8 cellular contexts compared by ENCODE assay signal in genomic region chr11:121426476-121427454, GRCh38. TPM values are rescaled to one million over a fixed set of nuclear protein-coding genes. Genes with fewer than 3 reads are reported as not detected.
A peak's percentile ranks its signal among the peaks of the same experiment; 100 is the strongest.
DNase-seq lines count a peak whose midpoint lies in the region; ATAC-seq and TF ChIP-seq lines count a peak whose summit lies in the region.

No MANE protein-coding gene starts in this region.

- H3K4me3 ChIP-seq in SU-DHL-6 (ENCODE audit: insufficient read depth, low read length, poor library complexity, severe bottlenecking) (peak overlapping the region; percentile 8), mammary epithelial cell (replicated peaks in 1 of 3; ENCODE audit: insufficient read depth in 1 of 3, low read depth in 2 of 3, low read length in 3 of 3) (peak overlapping the region in 2 of 3 experiments; percentile 1 to 14), liver (ENCODE audit: low read depth in 1 of 3, low read length in 3 of 3) (peak overlapping the region in 1 of 3 donors; percentile 30)

- WGBS in mammary epithelial cell (ENCODE audit: low coverage, missing lambda C conversion rate): 54% methylated on average over 28 of the region's 56 CpGs
- WGBS in liver: 23% methylated on average over 56 of the region's 56 CpGs

- CTCF ChIA-PET in mammary epithelial cell (lab: Charles Lee; ENCODE audit: low non-redundant PET): interaction anchor here (0.6 kb wide), 1 partner anchor 120 kb away, joined by 6 read pairs; no protein-coding TSS in a partner anchor

- H3K9me2 ChIP-seq in SU-DHL-6 (replicated peaks; ENCODE audit: insufficient read depth, low read length): no peaks in the 10 kb centered on the region

- no peaks in the 10 kb centered on the region for H3K9me3 ChIP-seq in SU-DHL-6 (ENCODE audit: insufficient read depth, low read length)
- no peaks in the 10 kb centered on the region for H3K9me3 ChIP-seq in mammary epithelial cell (replicated peaks; ENCODE audit: insufficient read depth, low read length)
- no peaks in the 10 kb centered on the region for H3K9me3 ChIP-seq in liver (ENCODE audit: control insufficient read depth in 4 of 4, low read length in 3 of 4)

- H3K27me3 ChIP-seq in SU-DHL-6 (ENCODE audit: low read length) (no peaks in the 10 kb centered on the region), mammary epithelial cell (ENCODE audit: insufficient read depth, low read length) (peaks cover 5% of the 10 kb centered on the region), liver (ENCODE audit: control insufficient read depth in 4 of 4, insufficient read depth in 4 of 4, low read length in 3 of 4) (no peaks in the 10 kb centered on the region)

- peaks cover 75% of the 10 kb centered on the region for H3F3A ChIP-seq in SU-DHL-6 (ENCODE audit: insufficient read depth)

- TF ChIP-seq CTCF in SU-DHL-6 (IDR thresholded peaks at IDR 0.05; ENCODE audit: insufficient read depth, low read length, poor library complexity, severe bottlenecking) (no peak), mammary epithelial cell (conservative IDR thresholded peaks at IDR 0.05 in 1 of 2, IDR thresholded peaks at IDR 0.05 in 1 of 2; ENCODE audit: extremely low read depth in 1 of 2, insufficient read depth in 1 of 2, low read depth in 1 of 2, low read length in 2 of 2) (no peak), liver (IDR thresholded peaks at IDR 0.05; ENCODE audit: low read depth, low read length, missing input control) (peak; percentile 19)

- H3K27ac ChIP-seq in SU-DHL-6 (ENCODE audit: low read depth, low read length): peak overlapping the region; percentile 100
- H3K27ac ChIP-seq in mammary epithelial cell (ENCODE audit: insufficient read depth, low read depth, low read length): no peak overlapping the region
- no peak overlapping the region for H3K27ac ChIP-seq in liver (ENCODE audit: low read depth in 1 of 2, low read length in 2 of 2)

- DNase-seq in activated T-cell treated with anti-CD3 and anti-CD28 coated beads for 24 hours (ENCODE audit: low read depth) (peak; percentile 49), activated T-cell treated with anti-CD3 and anti-CD28 coated beads for 4 hours (no peak), mammary epithelial cell (no peak)
- peak; percentile 69 for DNase-seq in stimulated activated CD8-positive, alpha-beta memory T cell treated with anti-CD3 and anti-CD28 coated beads, Interleukin-4, amount 100 ng/mL, for 48 hours

- in situ Hi-C loops in mammary epithelial cell (cut with MboI; ENCODE audit: low sequenced_read_pairs in 2 of 2): no loop called here

- H3K36me3 ChIP-seq in SU-DHL-6 (ENCODE audit: low read length): no peaks in the 10 kb centered on the region
- H3K36me3 ChIP-seq in mammary epithelial cell (ENCODE audit: insufficient read depth, low read length): no peaks in the 10 kb centered on the region
- H3K36me3 ChIP-seq in liver (ENCODE audit: control insufficient read depth in 4 of 4, insufficient read depth in 3 of 4, low read depth in 1 of 4, low read length in 3 of 4): no peaks in the 10 kb centered on the region

- H3K4me1 ChIP-seq in mammary epithelial cell (ENCODE audit: insufficient read depth, low read length) (no peaks in the 10 kb centered on the region), liver (ENCODE audit: control insufficient read depth in 4 of 4, insufficient read depth in 4 of 4, low read length in 3 of 4) (peaks cover 0 to 10% (median 3%) of the 10 kb centered on the region in 4 donors)

- no peaks in the 10 kb centered on the region for H3K79me2 ChIP-seq in SU-DHL-6 (ENCODE audit: insufficient read depth, low read length)
- no peaks in the 10 kb centered on the region for H3K79me2 ChIP-seq in mammary epithelial cell (ENCODE audit: insufficient read depth, low read length)

- intact Hi-C loops in mammary epithelial cell (cut with micrococcal nuclease): loop anchor here (5.0 kb wide), 1 partner anchor 89 kb away; no protein-coding TSS in a partner anchor

- H3K9ac ChIP-seq in SU-DHL-6 (ENCODE audit: low read length) (peak overlapping the region; percentile 55), mammary epithelial cell (ENCODE audit: insufficient read depth, low read length) (no peak overlapping the region), liver (ENCODE audit: low read depth in 1 of 2, low read length in 2 of 2) (no peak overlapping the region)

- peak overlapping the region; percentile 70 for H3K4me2 ChIP-seq in SU-DHL-6 (ENCODE audit: low read depth, low read length, poor library complexity, severe bottlenecking)
- peak overlapping the region; percentile 42 for H3K4me2 ChIP-seq in mammary epithelial cell (ENCODE audit: insufficient read depth, low read depth, low read length)

- ATAC-seq in HG02938 (IDR thresholded peaks at IDR 0.05; ENCODE audit: unreplicated experiment) (no peak), GM18517 (IDR thresholded peaks at IDR 0.05; ENCODE audit: unreplicated experiment) (no peak)

- BruUV-seq in mammary epithelial cell (replicated peaks; lab: Mats Ljungman, UMichigan): no TSS peak

- dilution Hi-C loops in mammary epithelial cell (cut with HindIII; ENCODE audit: low sequenced_read_pairs): no loop called here

- peak in 1 of 2 donors; percentile 38 for TF ChIP-seq RAD21 in liver (IDR thresholded peaks at IDR 0.05)

- H4K20me1 ChIP-seq in SU-DHL-6 (ENCODE audit: low read depth, low read length) (no peaks in the 10 kb centered on the region), mammary epithelial cell (ENCODE audit: insufficient read depth, low read length) (no peaks in the 10 kb centered on the region)

- H2AFZ ChIP-seq in SU-DHL-6 (ENCODE audit: low read depth, low read length, severe bottlenecking) (peak overlapping the region; percentile 13), mammary epithelial cell (ENCODE audit: low read depth, low read length) (peak overlapping the region; percentile 10)

TF ChIP-seq in liver, 16 proteins besides CTCF, POLR2A, EP300 and RAD21:
- TF ChIP-seq EGR1 (IDR thresholded peaks at IDR 0.05; ENCODE audit: low read depth in 2 of 2) (no peak), TAF1 (conservative IDR thresholded peaks at IDR 0.05) (no peak), RXRA (IDR thresholded peaks at IDR 0.05) (no peak), SP1 (IDR thresholded peaks at IDR 0.05) (no peak), HNF4G (IDR thresholded peaks at IDR 0.05) (no peak), HNF4A (conservative IDR thresholded peaks at IDR 0.05) (no peak)

RNA-seq across cellular contexts. Expression of gene SORL1, which starts 25.3 kb away (rescaled TPM):
- 10 to 100 TPM; 17.5 to 84.3 TPM for total RNA-seq in mammary epithelial cell
- 57.2 TPM for polyA plus RNA-seq in mammary epithelial cell
- polyA minus RNA-seq in mammary epithelial cell: 210 TPM
- total RNA-seq in liver: 100 to 1,000 TPM in 1 of 2 donors, 10 to 100 TPM in 1; 26.9 to 124 TPM
- polyA plus RNA-seq in liver: 10 to 100 TPM; 14.6 to 23.8 TPM

Comparison
In these comparisons a context has a peak if more than half of its experiments do, and no peak if none do; other contexts are left out.
1. DNase-seq: peak in activated T-cell treated with anti-CD3 and anti-CD28 coated beads for 24 hours (single experiment) and stimulated activated CD8-positive, alpha-beta memory T cell treated with anti-CD3 and anti-CD28 coated beads, Interleukin-4, amount 100 ng/mL, for 48 hours (single experiment); none in activated T-cell treated with anti-CD3 and anti-CD28 coated beads for 4 hours (single experiment) and mammary epithelial cell (single experiment).